In the genomic region with DNA sequence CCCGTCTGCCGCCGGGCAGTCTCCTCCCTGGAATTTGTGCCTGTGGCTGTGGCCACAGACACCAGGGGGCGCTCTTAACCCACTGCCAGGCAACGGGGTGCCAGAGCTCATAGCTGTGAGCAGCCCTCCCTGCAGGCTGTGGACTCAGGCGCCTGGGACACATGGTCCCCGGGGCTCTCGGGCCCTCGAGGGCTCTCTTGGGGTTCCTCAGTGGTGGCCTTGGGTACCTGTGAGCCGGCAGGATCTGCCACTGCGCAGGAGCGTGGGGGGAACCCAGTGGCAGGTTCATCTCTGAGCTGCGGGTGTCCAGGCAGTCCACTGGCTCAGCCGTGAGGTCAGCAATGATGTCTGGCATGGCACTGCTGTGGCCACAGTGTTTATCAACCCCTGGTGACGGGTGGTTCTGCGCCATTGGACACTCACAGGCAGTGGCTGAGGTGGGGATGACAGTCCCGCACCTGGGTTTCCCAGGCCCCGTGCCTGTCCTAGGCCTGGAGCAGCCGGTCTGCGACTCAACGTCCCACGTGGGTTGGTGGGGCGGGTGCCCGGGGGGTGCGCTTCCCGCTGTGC, we compare ENCODE assay signal across 9 cellular contexts. TPM values are rescaled to one million over a fixed set of nuclear protein-coding genes. Genes with fewer than 3 reads are reported as not detected.
DNase-seq lines count a peak whose midpoint lies in the region; ATAC-seq, FAIRE-seq and TF ChIP-seq lines count a peak whose summit lies in the region.
"Had no signal": no experiment of that assay in that cellular context is flagged by ENCODE, and none has a peak within 500 bp of the region (broad histone marks: within the 10 kb centered on the region; RNA-seq: fewer than 3 reads in every experiment).

No MANE protein-coding gene starts in this region.

- peak; percentile 95 for TF ChIP-seq CTCF in HFFc6 (IDR thresholded peaks at IDR 0.05)
- TF ChIP-seq CTCF in prostate gland (IDR thresholded peaks at IDR 0.05), result peak; percentile 73 to 82 (median 77)
- TF ChIP-seq CTCF in vagina (IDR thresholded peaks at IDR 0.05), result peak in 2 of 3 experiments; percentile 53 to 66

- H3K9me3 ChIP-seq in prostate gland (no peaks in the 10 kb centered on the region), vagina (no peaks in the 10 kb centered on the region)

- H3K27ac ChIP-seq in prostate gland (no peak overlapping the region), vagina (no peak overlapping the region)

- H3K27me3 Mint-ChIP-seq in HFFc6 (ENCODE audit: insufficient read depth), result peaks cover 11% of the 10 kb centered on the region

- 70% methylated on average over 26 of the region's 26 CpGs for WGBS in prostate gland

- H3K4me1 ChIP-seq in prostate gland (replicated peaks) (no peaks in the 10 kb centered on the region), vagina (no peaks in the 10 kb centered on the region)

- peaks cover 12% of the 10 kb centered on the region for H3K9me3 Mint-ChIP-seq in HFFc6
- H3K9me3 Mint-ChIP-seq: T-helper 1 cell treated with Interleukin-12 subunit alpha and Interleukin-12 subunit beta and Interleukin-4 antibody, amounts not matched to agents 30 μg/mL and 1 μg/mL, for 36 hours had no signal

- no peak overlapping the region for H3K4me3 Mint-ChIP-seq in HFFc6
- H3K4me3 Mint-ChIP-seq: T-helper 1 cell treated with Interleukin-12 subunit alpha and Interleukin-12 subunit beta and Interleukin-4 antibody, amounts not matched to agents 30 μg/mL and 1 μg/mL, for 36 hours had no signal

- intact Hi-C loops in prostate gland (cut with DNase I) (no loop called here), vagina (cut with DNase I) (no loop called here)

- DNase-seq in Daoy (ENCODE audit: low read depth), result peak; percentile 63
- peak; percentile 33 for DNase-seq in HFFc6
- peak; percentile 27 for DNase-seq in RCC 7860 (ENCODE audit: low spot score)
- peak; percentile 56 for DNase-seq in activated T-helper 1 cell treated with Interleukin-2 at 50 U/mL for 16 hours (ENCODE audit: low read depth)
- DNase-seq in frontal cortex (ENCODE audit: low spot score in 2 of 2), result peak; percentile 75 to 84
- DNase-seq in prostate gland (ENCODE audit: low spot score), result peak; percentile 46
- DNase-seq in vagina (ENCODE audit: extremely low spot score in 2 of 2), result no peak

- no peak overlapping the region for H3K4me3 ChIP-seq in prostate gland
- no peak overlapping the region for H3K4me3 ChIP-seq in vagina

- H3K36me3 ChIP-seq in prostate gland (peaks cover 0 to 4% of the 10 kb centered on the region in 2 donors), vagina (peaks cover 0 to 33% of the 10 kb centered on the region in 2 donors)

- H3K36me3 Mint-ChIP-seq in HFFc6 (ENCODE audit: low read depth), result peaks cover 26% of the 10 kb centered on the region

- peaks cover 14% of the 10 kb centered on the region; the same call in 1 of the 2 replicates for H3K4me1 Mint-ChIP-seq in HFFc6 (ENCODE audit: low read depth)

- TF ChIP-seq POLR2A in prostate gland (IDR thresholded peaks at IDR 0.05) (no peak), vagina (IDR thresholded peaks at IDR 0.05) (no peak), GM18505 (IDR thresholded peaks at IDR 0.05; ENCODE audit: borderline replicate concordance, extremely low read depth, insufficient read depth, insufficient read length) (no peak)

- no peak for FAIRE-seq in RCC 7860 (lab: Jason Lieb, UNC)
- no peak for FAIRE-seq in frontal cortex (lab: Jason Lieb, UNC)

- no peaks in the 10 kb centered on the region for H3K27me3 ChIP-seq in prostate gland (replicated peaks; ENCODE audit: insufficient read depth)
- no peaks in the 10 kb centered on the region for H3K27me3 ChIP-seq in vagina

- ATAC-seq in GM18505 (IDR thresholded peaks at IDR 0.05; ENCODE audit: unreplicated experiment), result no peak

- no peak overlapping the region for H3K27ac Mint-ChIP-seq in HFFc6
- H3K27ac Mint-ChIP-seq: T-helper 1 cell treated with Interleukin-12 subunit alpha and Interleukin-12 subunit beta and Interleukin-4 antibody, amounts not matched to agents 30 μg/mL and 1 μg/mL, for 36 hours had no signal

RNA-seq across cellular contexts. Expression of a gene that starts 37.2 kb away (rescaled TPM):
- 26.5 TPM in 2 replicates for total RNA-seq in Daoy (2014; rRNA removed; shearing (Covaris generic))
- total RNA-seq in HFFc6 (2021; fragmentation: NEBNext Ultra II Directional; extraction: Animal tissue kit (Norgen Biotek cat#: 25700)), result 10 to 100 TPM; 28.5 to 34.5 (median 30.2) TPM
- total RNA-seq in frontal cortex (62.8 TPM), prostate gland (100 to 1,000 TPM in 1 of 2 donors, 10 to 100 TPM in 1; 59.0 to 135 TPM), vagina (64.8 TPM)

RNA-seq across cellular contexts. Expression of a gene that starts 53.9 kb away (rescaled TPM):
- not detected in 2 replicates for total RNA-seq in Daoy (2014; rRNA removed; shearing (Covaris generic))
- under 1 TPM in 5 of 6 experiments, not detected in 1; 0.13 to 0.62 (median 0.21) TPM for total RNA-seq in HFFc6 (2021; fragmentation: NEBNext Ultra II Directional; extraction: Animal tissue kit (Norgen Biotek cat#: 25700))
- total RNA-seq in frontal cortex (0.82 TPM), prostate gland (10 to 100 TPM in 1 of 2 donors, 1 to 10 TPM in 1; 2.6 to 11.0 TPM), vagina (11.0 TPM)

Comparison
In these comparisons a context has a peak if more than half of its experiments do, and no peak if none do; other contexts are left out.
1. DNase-seq: peak in Daoy (single experiment), HFFc6 (single experiment), RCC 7860 (single experiment), activated T-helper 1 cell treated with Interleukin-2 at 50 U/mL for 16 hours (single experiment), frontal cortex (2 of 2) and prostate gland (single experiment); none in vagina (0 of 2).
2. Peak in every context shown above with its lines, with median percentiles within 50 percentile points of each other: CTCF ChIP-seq.